ENCODE assay signal across 1 cellular context in the genomic region with DNA sequence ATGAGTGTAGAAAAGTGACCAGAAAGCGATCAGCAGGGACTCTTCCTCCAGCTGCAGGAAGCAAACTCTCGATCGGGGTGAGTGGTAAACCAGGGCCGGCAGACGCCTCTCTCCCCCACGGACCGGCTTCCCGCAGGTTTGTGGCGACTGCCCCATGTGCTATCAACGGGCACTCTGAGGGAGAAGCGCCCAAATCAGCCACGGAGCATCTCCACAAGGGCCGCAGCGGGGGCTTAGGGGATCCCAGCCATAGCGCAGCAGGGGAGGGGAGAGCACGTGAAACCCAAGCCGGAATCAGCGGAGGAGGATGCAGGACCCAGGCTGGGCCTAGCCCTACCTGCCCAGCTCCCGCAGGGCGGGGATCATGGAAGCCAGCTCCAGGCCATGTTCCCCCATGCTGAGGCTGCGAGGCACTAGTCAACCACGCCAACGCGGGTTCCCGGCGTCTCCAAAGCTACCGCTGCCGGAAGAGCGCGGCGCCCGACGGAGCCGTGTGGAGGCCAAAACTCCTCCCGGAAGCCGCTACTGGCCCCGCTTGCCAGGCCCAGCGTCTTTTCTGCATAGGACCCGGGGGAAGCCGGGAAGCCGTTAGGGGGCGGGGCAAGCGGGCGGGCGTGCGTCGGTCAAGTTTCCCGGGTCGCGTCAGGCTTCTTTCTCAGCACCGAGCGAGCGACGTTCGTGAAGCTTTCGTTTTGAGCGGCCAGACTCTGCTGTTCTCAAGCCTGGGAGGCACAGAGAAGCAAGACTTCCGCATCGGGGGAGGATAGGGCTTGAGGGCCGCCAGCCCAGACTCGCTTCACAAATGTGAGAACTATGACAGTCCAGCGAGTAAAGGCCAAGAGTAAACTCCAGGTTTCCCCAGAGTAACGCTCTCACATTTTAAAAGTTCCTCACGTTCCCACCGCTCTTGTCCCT.
TF ChIP-seq lines count a peak whose summit lies in the region.

Gene ATR, minus strand, starts transcription at position 425 of the 915 bp plus-strand sequence. Its CDS starts 29 bp downstream, at position 396.

TF ChIP-seq in HepG2, 621 proteins besides CTCF, POLR2A, EP300 and RAD21 (continued from another document and continues in another):
- no peak for TF ChIP-seq CSRNP2 (CRISPR knock-in tag; conservative IDR thresholded peaks at IDR 0.05; ENCODE audit: low read depth)
- no peak for TF ChIP-seq TAF15 (IDR thresholded peaks at IDR 0.05; ENCODE audit: low read depth, low read length, poor library complexity, severe bottlenecking)
- TF ChIP-seq, protein P1, sequence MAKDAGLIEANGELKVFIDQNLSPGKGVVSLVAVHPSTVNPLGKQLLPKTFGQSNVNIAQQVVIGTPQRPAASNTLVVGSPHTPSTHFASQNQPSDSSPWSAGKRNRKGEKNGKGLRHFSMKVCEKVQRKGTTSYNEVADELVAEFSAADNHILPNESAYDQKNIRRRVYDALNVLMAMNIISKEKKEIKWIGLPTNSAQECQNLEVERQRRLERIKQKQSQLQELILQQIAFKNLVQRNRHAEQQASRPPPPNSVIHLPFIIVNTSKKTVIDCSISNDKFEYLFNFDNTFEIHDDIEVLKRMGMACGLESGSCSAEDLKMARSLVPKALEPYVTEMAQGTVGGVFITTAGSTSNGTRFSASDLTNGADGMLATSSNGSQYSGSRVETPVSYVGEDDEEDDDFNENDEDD (CRISPR knock-in tag; IDR thresholded peaks at IDR 0.05; ENCODE audit: borderline replicate concordance), result peak; percentile 86
- TF ChIP-seq ZFAT (CRISPR knock-in tag; conservative IDR thresholded peaks at IDR 0.05), result 0 out of 2 replicates have a peak, but pooled peaks have one; percentile 64
- TF ChIP-seq ZNF816 (CRISPR knock-in tag; IDR thresholded peaks at IDR 0.05; ENCODE audit: borderline replicate concordance), result peak; percentile 91
- TF ChIP-seq, protein P2, sequence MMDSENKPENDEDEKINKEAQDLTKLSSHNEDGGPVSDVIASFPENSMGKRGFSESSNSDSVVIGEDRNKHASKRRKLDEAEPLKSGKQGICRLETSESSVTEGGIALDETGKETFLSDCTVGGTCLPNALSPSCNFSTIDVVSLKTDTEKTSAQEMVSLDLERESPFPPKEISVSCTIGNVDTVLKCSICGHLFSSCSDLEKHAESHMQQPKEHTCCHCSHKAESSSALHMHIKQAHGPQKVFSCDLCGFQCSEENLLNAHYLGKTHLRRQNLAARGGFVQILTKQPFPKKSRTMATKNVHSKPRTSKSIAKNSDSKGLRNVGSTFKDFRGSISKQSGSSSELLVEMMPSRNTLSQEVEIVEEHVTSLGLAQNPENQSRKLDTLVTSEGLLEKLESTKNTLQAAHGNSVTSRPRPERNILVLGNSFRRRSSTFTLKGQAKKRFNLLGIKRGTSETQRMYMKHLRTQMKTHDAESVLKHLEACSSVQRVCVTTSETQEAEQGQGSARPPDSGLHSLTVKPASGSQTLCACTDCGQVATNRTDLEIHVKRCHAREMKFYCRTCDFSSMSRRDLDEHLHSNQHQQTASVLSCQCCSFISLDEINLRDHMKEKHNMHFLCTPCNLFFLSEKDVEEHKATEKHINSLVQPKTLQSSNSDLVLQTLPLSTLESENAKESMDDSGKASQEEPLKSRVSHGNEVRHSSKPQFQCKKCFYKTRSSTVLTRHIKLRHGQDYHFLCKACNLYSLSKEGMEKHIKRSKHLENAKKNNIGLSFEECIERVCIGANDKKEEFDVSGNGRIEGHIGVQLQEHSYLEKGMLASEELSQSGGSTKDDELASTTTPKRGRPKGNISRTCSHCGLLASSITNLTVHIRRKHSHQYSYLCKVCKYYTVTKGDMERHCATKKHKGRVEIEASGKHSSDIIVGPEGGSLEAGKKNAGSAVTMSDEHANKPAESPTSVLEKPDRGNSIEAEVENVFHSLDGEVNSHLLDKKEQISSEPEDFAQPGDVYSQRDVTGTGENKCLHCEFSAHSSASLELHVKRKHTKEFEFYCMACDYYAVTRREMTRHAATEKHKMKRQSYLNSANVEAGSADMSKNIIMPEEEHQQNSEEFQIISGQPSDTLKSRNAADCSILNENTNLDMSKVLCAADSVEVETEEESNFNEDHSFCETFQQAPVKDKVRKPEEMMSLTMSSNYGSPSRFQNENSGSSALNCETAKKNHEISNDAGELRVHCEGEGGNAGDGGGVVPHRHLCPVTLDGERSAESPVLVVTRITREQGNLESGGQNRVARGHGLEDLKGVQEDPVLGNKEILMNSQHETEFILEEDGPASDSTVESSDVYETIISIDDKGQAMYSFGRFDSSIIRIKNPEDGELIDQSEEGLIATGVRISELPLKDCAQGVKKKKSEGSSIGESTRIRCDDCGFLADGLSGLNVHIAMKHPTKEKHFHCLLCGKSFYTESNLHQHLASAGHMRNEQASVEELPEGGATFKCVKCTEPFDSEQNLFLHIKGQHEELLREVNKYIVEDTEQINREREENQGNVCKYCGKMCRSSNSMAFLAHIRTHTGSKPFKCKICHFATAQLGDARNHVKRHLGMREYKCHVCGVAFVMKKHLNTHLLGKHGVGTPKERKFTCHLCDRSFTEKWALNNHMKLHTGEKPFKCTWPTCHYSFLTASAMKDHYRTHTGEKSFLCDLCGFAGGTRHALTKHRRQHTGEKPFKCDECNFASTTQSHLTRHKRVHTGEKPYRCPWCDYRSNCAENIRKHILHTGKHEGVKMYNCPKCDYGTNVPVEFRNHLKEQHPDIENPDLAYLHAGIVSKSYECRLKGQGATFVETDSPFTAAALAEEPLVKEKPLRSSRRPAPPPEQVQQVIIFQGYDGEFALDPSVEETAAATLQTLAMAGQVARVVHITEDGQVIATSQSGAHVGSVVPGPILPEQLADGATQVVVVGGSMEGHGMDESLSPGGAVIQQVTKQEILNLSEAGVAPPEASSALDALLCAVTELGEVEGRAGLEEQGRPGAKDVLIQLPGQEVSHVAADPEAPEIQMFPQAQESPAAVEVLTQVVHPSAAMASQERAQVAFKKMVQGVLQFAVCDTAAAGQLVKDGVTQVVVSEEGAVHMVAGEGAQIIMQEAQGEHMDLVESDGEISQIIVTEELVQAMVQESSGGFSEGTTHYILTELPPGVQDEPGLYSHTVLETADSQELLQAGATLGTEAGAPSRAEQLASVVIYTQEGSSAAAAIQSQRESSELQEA (CRISPR knock-in tag; IDR thresholded peaks at IDR 0.05; ENCODE audit: not compliant biosample characterization), result peak; percentile 81
- peak; percentile 94; the same call in 1 of the 2 replicates for TF ChIP-seq ZNF34 (CRISPR knock-in tag; IDR thresholded peaks at IDR 0.05; ENCODE audit: borderline replicate concordance)
- TF ChIP-seq, protein P3, sequence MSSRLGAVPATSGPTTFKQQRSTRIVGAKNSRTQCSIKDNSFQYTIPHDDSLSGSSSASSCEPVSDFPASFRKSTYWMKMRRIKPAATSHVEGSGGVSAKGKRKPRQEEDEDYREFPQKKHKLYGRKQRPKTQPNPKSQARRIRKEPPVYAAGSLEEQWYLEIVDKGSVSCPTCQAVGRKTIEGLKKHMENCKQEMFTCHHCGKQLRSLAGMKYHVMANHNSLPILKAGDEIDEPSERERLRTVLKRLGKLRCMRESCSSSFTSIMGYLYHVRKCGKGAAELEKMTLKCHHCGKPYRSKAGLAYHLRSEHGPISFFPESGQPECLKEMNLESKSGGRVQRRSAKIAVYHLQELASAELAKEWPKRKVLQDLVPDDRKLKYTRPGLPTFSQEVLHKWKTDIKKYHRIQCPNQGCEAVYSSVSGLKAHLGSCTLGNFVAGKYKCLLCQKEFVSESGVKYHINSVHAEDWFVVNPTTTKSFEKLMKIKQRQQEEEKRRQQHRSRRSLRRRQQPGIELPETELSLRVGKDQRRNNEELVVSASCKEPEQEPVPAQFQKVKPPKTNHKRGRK (CRISPR knock-in tag; IDR thresholded peaks at IDR 0.05), result no peak; the same call in 1 of the 2 replicates
- 0 out of 2 replicates have a peak, but pooled peaks have one; percentile 62 for TF ChIP-seq EEA1 (CRISPR knock-in tag; IDR thresholded peaks at IDR 0.05; ENCODE audit: borderline replicate concordance)
- TF ChIP-seq ZNF253 (CRISPR knock-in tag; IDR thresholded peaks at IDR 0.05; ENCODE audit: borderline replicate concordance), result peak; percentile 45; the same call in 1 of the 2 replicates
- no peak for TF ChIP-seq ZNF460 (CRISPR knock-in tag; IDR thresholded peaks at IDR 0.05; ENCODE audit: borderline replicate concordance)
- TF ChIP-seq NCOA1 (CRISPR knock-in tag; IDR thresholded peaks at IDR 0.05), result no peak
- no peak for TF ChIP-seq RARG (CRISPR knock-in tag; IDR thresholded peaks at IDR 0.05; ENCODE audit: low read depth)
- TF ChIP-seq, protein P4, sequence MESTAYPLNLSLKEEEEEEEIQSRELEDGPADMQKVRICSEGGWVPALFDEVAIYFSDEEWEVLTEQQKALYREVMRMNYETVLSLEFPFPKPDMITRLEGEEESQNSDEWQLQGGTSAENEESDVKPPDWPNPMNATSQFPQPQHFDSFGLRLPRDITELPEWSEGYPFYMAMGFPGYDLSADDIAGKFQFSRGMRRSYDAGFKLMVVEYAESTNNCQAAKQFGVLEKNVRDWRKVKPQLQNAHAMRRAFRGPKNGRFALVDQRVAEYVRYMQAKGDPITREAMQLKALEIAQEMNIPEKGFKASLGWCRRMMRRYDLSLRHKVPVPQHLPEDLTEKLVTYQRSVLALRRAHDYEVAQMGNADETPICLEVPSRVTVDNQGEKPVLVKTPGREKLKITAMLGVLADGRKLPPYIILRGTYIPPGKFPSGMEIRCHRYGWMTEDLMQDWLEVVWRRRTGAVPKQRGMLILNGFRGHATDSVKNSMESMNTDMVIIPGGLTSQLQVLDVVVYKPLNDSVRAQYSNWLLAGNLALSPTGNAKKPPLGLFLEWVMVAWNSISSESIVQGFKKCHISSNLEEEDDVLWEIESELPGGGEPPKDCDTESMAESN (CRISPR knock-in tag; conservative IDR thresholded peaks at IDR 0.05), result peak; percentile 96
- no peak for TF ChIP-seq FLYWCH1 (CRISPR knock-in tag; IDR thresholded peaks at IDR 0.05)
- TF ChIP-seq ZNF605 (CRISPR knock-in tag; IDR thresholded peaks at IDR 0.05), result peak; percentile 98
- TF ChIP-seq AHR (CRISPR knock-in tag; IDR thresholded peaks at IDR 0.05), result peak; percentile 98
- TF ChIP-seq TBL1XR1 (IDR thresholded peaks at IDR 0.05; ENCODE audit: borderline replicate concordance, low read length, partially characterized antibody), result peak; percentile 82
- TF ChIP-seq, protein P5, sequence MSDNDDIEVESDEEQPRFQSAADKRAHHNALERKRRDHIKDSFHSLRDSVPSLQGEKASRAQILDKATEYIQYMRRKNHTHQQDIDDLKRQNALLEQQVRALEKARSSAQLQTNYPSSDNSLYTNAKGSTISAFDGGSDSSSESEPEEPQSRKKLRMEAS (IDR thresholded peaks at IDR 0.05), result peak; percentile 98
- peak; percentile 88; the same call in 1 of the 2 replicates for TF ChIP-seq ZNF354B (CRISPR knock-in tag; IDR thresholded peaks at IDR 0.05)
- TF ChIP-seq ZNF772 (CRISPR knock-in tag; IDR thresholded peaks at IDR 0.05), result peak; percentile 98
- peak; percentile 66; the same call in 1 of the 2 replicates for TF ChIP-seq EED (CRISPR knock-in tag; IDR thresholded peaks at IDR 0.05)
- TF ChIP-seq KDM1A (CRISPR knock-in tag; IDR thresholded peaks at IDR 0.05), result no peak
- TF ChIP-seq SMYD3 (CRISPR knock-in tag; IDR thresholded peaks at IDR 0.05), result peak; percentile 86; the same call in 1 of the 2 replicates
- peak; percentile 95 for TF ChIP-seq PHF20 (CRISPR knock-in tag; IDR thresholded peaks at IDR 0.05)
- TF ChIP-seq SAP130 (CRISPR knock-in tag; IDR thresholded peaks at IDR 0.05; ENCODE audit: low read depth), result peak; percentile 100
- TF ChIP-seq CHCHD3 (CRISPR knock-in tag; IDR thresholded peaks at IDR 0.05), result peak; percentile 48; the same call in 1 of the 2 replicates
- peak; percentile 92 for TF ChIP-seq TP53 (CRISPR knock-in tag; conservative IDR thresholded peaks at IDR 0.05)
- peak; percentile 87; the same call in 1 of the 2 replicates for TF ChIP-seq ZNF431 (CRISPR knock-in tag; IDR thresholded peaks at IDR 0.05; ENCODE audit: borderline replicate concordance, low read depth)
- TF ChIP-seq E2F2 (CRISPR knock-in tag; IDR thresholded peaks at IDR 0.05; ENCODE audit: borderline replicate concordance), result 0 out of 2 replicates have a peak, but pooled peaks have one; percentile 25
- TF ChIP-seq ZNF549 (CRISPR knock-in tag; IDR thresholded peaks at IDR 0.05), result peak; percentile 35; the same call in 1 of the 2 replicates
- TF ChIP-seq ZNF879 (CRISPR knock-in tag; IDR thresholded peaks at IDR 0.05), result peak; percentile 90; the same call in 1 of the 2 replicates
- TF ChIP-seq, protein P6, sequence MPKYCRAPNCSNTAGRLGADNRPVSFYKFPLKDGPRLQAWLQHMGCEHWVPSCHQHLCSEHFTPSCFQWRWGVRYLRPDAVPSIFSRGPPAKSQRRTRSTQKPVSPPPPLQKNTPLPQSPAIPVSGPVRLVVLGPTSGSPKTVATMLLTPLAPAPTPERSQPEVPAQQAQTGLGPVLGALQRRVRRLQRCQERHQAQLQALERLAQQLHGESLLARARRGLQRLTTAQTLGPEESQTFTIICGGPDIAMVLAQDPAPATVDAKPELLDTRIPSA (CRISPR knock-in tag; IDR thresholded peaks at IDR 0.05; ENCODE audit: borderline replicate concordance), result peak; percentile 69; the same call in 1 of the 2 replicates
- 0 out of 2 replicates have a peak, but pooled peaks have one; percentile 32 for TF ChIP-seq STAT5B (CRISPR knock-in tag; IDR thresholded peaks at IDR 0.05)
- no peak; the same call in 1 of the 2 replicates for TF ChIP-seq ZNF83 (CRISPR knock-in tag; IDR thresholded peaks at IDR 0.05; ENCODE audit: borderline replicate concordance)
- peak; percentile 55; the same call in 1 of the 2 replicates for TF ChIP-seq ZFP37 (CRISPR knock-in tag; IDR thresholded peaks at IDR 0.05; ENCODE audit: borderline replicate concordance)
- peak; percentile 96 for TF ChIP-seq ZNF451 (CRISPR knock-in tag; IDR thresholded peaks at IDR 0.05)
- TF ChIP-seq MZF1 (CRISPR knock-in tag; IDR thresholded peaks at IDR 0.05; ENCODE audit: borderline replicate concordance), result no peak
- peak; percentile 38; the same call in 1 of the 2 replicates for TF ChIP-seq ESRRA (CRISPR knock-in tag; IDR thresholded peaks at IDR 0.05; ENCODE audit: low read depth)
- no peak for TF ChIP-seq FIP1L1 (IDR thresholded peaks at IDR 0.05; ENCODE audit: borderline replicate concordance, insufficient read depth, low read depth, low read length)
